16 cellular contexts compared by ENCODE assay signal in the genomic region with DNA sequence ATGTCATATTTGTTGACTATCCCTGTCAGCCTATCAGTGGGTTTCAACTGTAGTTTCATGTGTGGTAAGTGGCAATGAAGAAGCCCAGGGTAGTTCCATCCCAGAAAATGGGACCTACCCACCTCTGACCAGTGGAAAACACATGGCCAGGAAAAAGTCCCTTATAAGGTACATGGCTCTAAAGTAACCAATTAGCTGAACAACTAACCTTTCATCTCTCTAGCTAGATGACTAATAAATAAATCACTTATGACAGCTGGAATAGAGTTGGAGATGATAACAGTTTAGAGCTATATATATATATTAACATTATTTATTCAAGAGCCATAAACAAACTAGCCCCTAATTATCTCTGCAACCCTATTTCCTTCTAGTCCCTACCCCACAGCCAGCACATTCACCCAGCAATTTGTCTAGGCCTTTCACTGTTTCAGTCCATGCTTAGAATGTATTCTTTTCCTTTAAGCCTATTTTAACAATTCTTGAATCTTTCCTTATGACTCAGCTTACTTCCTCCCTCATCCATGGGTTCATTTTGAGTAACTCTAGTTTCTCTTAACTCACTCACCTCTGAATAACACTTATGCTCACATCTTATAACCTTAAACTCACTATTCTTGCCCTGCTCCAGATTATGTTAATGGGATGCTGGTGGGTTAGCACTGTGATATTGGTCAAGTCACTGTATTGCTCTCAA.
DNase-seq lines count a peak whose midpoint lies in the region; ATAC-seq, FAIRE-seq and TF ChIP-seq lines count a peak whose summit lies in the region.
"Had no signal": no experiment of that assay in that cellular context is flagged by ENCODE, and none has a peak within 500 bp of the region (broad histone marks: within the 10 kb centered on the region; RNA-seq: fewer than 3 reads in every experiment).

No MANE protein-coding gene starts in this region.

- no peak overlapping the region for H2AFZ ChIP-seq in keratinocyte (ENCODE audit: control insufficient read depth, low read length)

- TF ChIP-seq POLR2A in H54 (IDR thresholded peaks at IDR 0.05; ENCODE audit: low read depth, low read length) (no peak), upper lobe of left lung (IDR thresholded peaks at IDR 0.05) (no peak)

- H3K4me3 ChIP-seq in keratinocyte (ENCODE audit: control insufficient read depth in 2 of 3, extremely low read depth in 1 of 3, insufficient read depth in 2 of 3, low read depth in 1 of 3, low read length in 3 of 3) (no peak overlapping the region), upper lobe of left lung (no peak overlapping the region)
- H3K4me3 ChIP-seq: stomach had no signal

- ATAC-seq in activated T-helper 17 cell treated with anti-CD3 and anti-CD28 coated beads, Interleukin-2, amount 50 U/mL, for 72 hours (replicated peaks), result peak; percentile 90
- no peak for ATAC-seq in GM19455 (IDR thresholded peaks at IDR 0.05; ENCODE audit: unreplicated experiment)
- no peak for ATAC-seq in upper lobe of left lung (ENCODE audit: low FRiP score in 2 of 2)

- H3K36me3 ChIP-seq in keratinocyte (ENCODE audit: control insufficient read depth in 2 of 2, extremely low read depth in 1 of 2, insufficient read depth in 2 of 2, low read length in 2 of 2), result no peaks in the 10 kb centered on the region
- H3K36me3 ChIP-seq in upper lobe of left lung, result no peaks in the 10 kb centered on the region
- H3K36me3 ChIP-seq: stomach had no signal

- H3K27me3 ChIP-seq in keratinocyte (ENCODE audit: control insufficient read depth, extremely low read depth, insufficient read depth, low read length) (no peaks in the 10 kb centered on the region), upper lobe of left lung (no peaks in the 10 kb centered on the region)
- H3K27me3 ChIP-seq: stomach had no signal

- TF ChIP-seq CTCF in keratinocyte (optimal IDR thresholded peaks at IDR 0.05 in 1 of 3, IDR thresholded peaks at IDR 0.05 in 1 of 3, conservative IDR thresholded peaks at IDR 0.05 in 1 of 3; ENCODE audit: extremely low read depth in 1 of 3, insufficient read depth in 2 of 3, low read length in 3 of 3) (no peak), upper lobe of left lung (IDR thresholded peaks at IDR 0.05) (no peak)

- H3K9me1 ChIP-seq in keratinocyte (ENCODE audit: control insufficient read depth, extremely low read depth, insufficient read depth, low read length), result no peaks in the 10 kb centered on the region

- peaks cover 3% of the 10 kb centered on the region for H3K27me3 Mint-ChIP-seq in activated T-helper 17 cell treated with anti-CD3 and anti-CD28 coated beads, Interleukin-2, amount 50 U/mL, for 72 hours
- H3K27me3 Mint-ChIP-seq in immature natural killer cell (ENCODE audit: low read depth in 3 of 3), result peaks cover under 1 to 2% (median 2%) of the 10 kb centered on the region in 3 donors

- H3K79me2 ChIP-seq in keratinocyte (ENCODE audit: control insufficient read depth, insufficient read depth, low read length), result no peaks in the 10 kb centered on the region

- H3K4me1 ChIP-seq in keratinocyte (ENCODE audit: control insufficient read depth, extremely low read depth, insufficient read depth, low read length), result peaks cover 43% of the 10 kb centered on the region
- H3K4me1 ChIP-seq in upper lobe of left lung, result no peaks in the 10 kb centered on the region

- H3K27ac Mint-ChIP-seq in activated T-helper 17 cell treated with anti-CD3 and anti-CD28 coated beads, Interleukin-2, amount 50 U/mL, for 72 hours, result peak overlapping the region; percentile 6
- H3K27ac Mint-ChIP-seq in immature natural killer cell, result peak overlapping the region in 1 of 6 donors; percentile 11

- peaks cover 9% of the 10 kb centered on the region for H3K4me1 Mint-ChIP-seq in activated T-helper 17 cell treated with anti-CD3 and anti-CD28 coated beads, Interleukin-2, amount 50 U/mL, for 72 hours
- no peaks in the 10 kb centered on the region for H3K4me1 Mint-ChIP-seq in immature natural killer cell

- H3K9me3 ChIP-seq in keratinocyte (ENCODE audit: control insufficient read depth, low read depth, low read length), result no peaks in the 10 kb centered on the region
- peaks cover 0 to 3% (median 0%) of the 10 kb centered on the region in 4 donors for H3K9me3 ChIP-seq in upper lobe of left lung
- H3K9me3 ChIP-seq: stomach had no signal

- dilution Hi-C loops in keratinocyte (cut with MboI; ENCODE audit: extremely low pct_ligation_motif_present, low sequenced_read_pairs), result no loop called here

- no peak overlapping the region for H3K9ac ChIP-seq in keratinocyte (ENCODE audit: control insufficient read depth, extremely low read depth, insufficient read depth, low read length)
- H3K9ac ChIP-seq: KMS-11 had no signal

- H3K9me3 Mint-ChIP-seq in activated T-helper 17 cell treated with anti-CD3 and anti-CD28 coated beads, Interleukin-2, amount 50 U/mL, for 72 hours, result no peaks in the 10 kb centered on the region
- no peaks in the 10 kb centered on the region for H3K9me3 Mint-ChIP-seq in immature natural killer cell

- no peak overlapping the region for H3K4me3 Mint-ChIP-seq in activated T-helper 17 cell treated with anti-CD3 and anti-CD28 coated beads, Interleukin-2, amount 50 U/mL, for 72 hours
- no peak overlapping the region for H3K4me3 Mint-ChIP-seq in immature natural killer cell

- peak; percentile 58 for DNase-seq in EL
- DNase-seq in H54 (ENCODE audit: insufficient read length, low spot score), result no peak
- no peak for DNase-seq in keratinocyte (ENCODE audit: low read depth, low spot score)
- no peak for DNase-seq in immature natural killer cell
- DNase-seq in upper lobe of left lung, result no peak
- no peak for DNase-seq in activated effector memory CD4-positive, alpha-beta T cell treated with anti-CD3 and anti-CD28 coated beads, Interleukin-2, amount 50 U/mL, for 16 hours
- DNase-seq: C1 segment of cervical spinal cord, cerebellar nuclear complex, DND-41, glutamatergic neuron, NCI-H1436, stomach had no signal

- no peak overlapping the region for H3K27ac ChIP-seq in keratinocyte (ENCODE audit: control insufficient read depth, insufficient read depth, low read length)
- no peak overlapping the region for H3K27ac ChIP-seq in upper lobe of left lung
- H3K27ac ChIP-seq: KMS-11, stomach had no signal

- no peak overlapping the region for H3K4me2 ChIP-seq in keratinocyte (ENCODE audit: control insufficient read depth, extremely low read depth, insufficient read depth, low read depth, low read length)
- H3K4me2 ChIP-seq: KMS-11 had no signal

- FAIRE-seq in H54 (lab: Jason Lieb, UNC) (peak; percentile 30), keratinocyte (lab: Jason Lieb, UNC) (peak; percentile 63)
- FAIRE-seq: endometrium had no signal

- no peaks in the 10 kb centered on the region for H3K36me3 Mint-ChIP-seq in activated T-helper 17 cell treated with anti-CD3 and anti-CD28 coated beads, Interleukin-2, amount 50 U/mL, for 72 hours (ENCODE audit: low read depth)
- no peaks in the 10 kb centered on the region for H3K36me3 Mint-ChIP-seq in immature natural killer cell

- no peak for TF ChIP-seq EP300 in upper lobe of left lung (IDR thresholded peaks at IDR 0.05)

- no peaks in the 10 kb centered on the region for H4K20me1 ChIP-seq in keratinocyte (ENCODE audit: control insufficient read depth, extremely low read depth, insufficient read depth, low read length)
